Comparison of ENCODE assay signal across 21 cellular contexts in the genomic region with DNA sequence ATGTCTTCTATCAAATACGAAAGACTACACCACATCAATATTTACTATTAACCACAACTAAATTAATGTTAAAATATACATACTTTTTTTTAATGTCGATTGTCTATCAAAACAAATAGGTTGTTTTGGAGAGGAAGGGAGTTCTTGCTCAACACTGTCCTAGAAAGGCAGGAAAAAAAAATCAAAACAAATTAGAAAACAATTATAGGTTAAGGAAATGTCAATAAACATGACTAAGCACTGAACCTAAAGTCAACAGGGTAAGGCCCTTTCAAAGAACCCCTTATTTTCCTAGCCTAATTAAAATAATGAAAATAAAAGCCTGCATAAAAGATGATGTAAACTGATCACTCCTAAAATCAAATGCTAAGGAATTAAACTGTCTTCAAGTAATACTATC.
"Had no signal": no experiment of that assay in that cellular context is flagged by ENCODE, and none has a peak within 500 bp of the region (broad histone marks: within the 10 kb centered on the region; RNA-seq: fewer than 3 reads in every experiment).

No MANE protein-coding gene starts in this region.

- H3K9me3 Mint-ChIP-seq: activated CD4-positive, alpha-beta memory T cell treated with anti-CD3 and anti-CD28 coated beads, Interleukin-2, amount 10 ng/mL, durations not matched to agents 7 days and 5 days; activated CD4-positive, alpha-beta T cell treated with anti-CD3 and anti-CD28 coated beads, Interleukin-2, amount 10 ng/mL, durations not matched to agents 24 days and 14 days; activated naive CD8-positive, alpha-beta T cell treated with anti-CD3 and anti-CD28 coated beads, Interleukin-2, amount 50 U/mL, for 24 hours; activated T-cell treated with anti-CD3 and anti-CD28 coated beads, Interleukin-2, amount 50 U/mL, for 72 hours; neural crest cell; stimulated activated naive CD8-positive, alpha-beta T cell treated with anti-CD3 and anti-CD28 coated beads, Interleukin-15, amount 100 ng/mL, for 72 hours had no signal

- H3K9me3 ChIP-seq: right lobe of liver, tibial artery had no signal

- ATAC-seq: activated CD4-positive, CD25-positive, alpha-beta regulatory T cell treated with anti-CD3 and anti-CD28 coated beads, Interleukin-2, amount 50 U/mL, for 24 hours; activated naive CD8-positive, alpha-beta T cell treated with anti-CD3 and anti-CD28 coated beads, Interleukin-2, amount 50 U/mL, for 24 hours; activated T-cell treated with anti-CD3 and anti-CD28 coated beads, Interleukin-2, amount 50 U/mL, for 72 hours; naive thymus-derived CD4-positive, alpha-beta T cell; stimulated activated naive CD8-positive, alpha-beta T cell treated with anti-CD3 and anti-CD28 coated beads, Interleukin-15, amount 100 ng/mL, for 72 hours had no signal

- DNase-seq: activated CD4-positive, alpha-beta memory T cell treated with anti-CD3 and anti-CD28 coated beads, Interleukin-2, amount 10 ng/mL, durations not matched to agents 7 days and 5 days; activated CD4-positive, alpha-beta T cell treated with anti-CD3 and anti-CD28 coated beads, Interleukin-2, amount 10 ng/mL, durations not matched to agents 24 days and 14 days; activated gamma-delta T cell; activated naive CD4-positive, alpha-beta T cell treated with anti-CD3 and anti-CD28 coated beads, Interleukin-2, amount 50 U/mL, for 16 hours; activated naive CD8-positive, alpha-beta T cell treated with anti-CD3 and anti-CD28 coated beads, Interleukin-2, amount 50 U/mL, for 24 hours; activated T-cell treated with anti-CD3 and anti-CD28 coated beads, Interleukin-2, amount 50 U/mL, for 72 hours; effector CD4-positive, alpha-beta T cell; erythroblast; foreskin fibroblast; kidney; naive thymus-derived CD4-positive, alpha-beta T cell; occipital lobe; right lobe of liver; stimulated activated CD4-positive, alpha-beta T cell treated with anti-CD3 and anti-CD28 coated beads, Interleukin-1b, Interleukin-23, amount 100 ng/mL, for 48 hours; stimulated activated naive CD8-positive, alpha-beta T cell treated with anti-CD3 and anti-CD28 coated beads, Interleukin-15, amount 100 ng/mL, for 72 hours; tibial artery had no signal

- H3K27me3 ChIP-seq: right lobe of liver, tibial artery had no signal

- H3K27me3 Mint-ChIP-seq: activated CD4-positive, alpha-beta memory T cell treated with anti-CD3 and anti-CD28 coated beads, Interleukin-2, amount 10 ng/mL, durations not matched to agents 7 days and 5 days; activated CD4-positive, alpha-beta T cell treated with anti-CD3 and anti-CD28 coated beads, Interleukin-2, amount 10 ng/mL, durations not matched to agents 24 days and 14 days; activated naive CD8-positive, alpha-beta T cell treated with anti-CD3 and anti-CD28 coated beads, Interleukin-2, amount 50 U/mL, for 24 hours; naive thymus-derived CD4-positive, alpha-beta T cell; stimulated activated naive CD8-positive, alpha-beta T cell treated with anti-CD3 and anti-CD28 coated beads, Interleukin-15, amount 100 ng/mL, for 72 hours had no signal

- H3K4me3 Mint-ChIP-seq: activated CD4-positive, alpha-beta memory T cell treated with anti-CD3 and anti-CD28 coated beads, Interleukin-2, amount 10 ng/mL, durations not matched to agents 7 days and 5 days; activated naive CD8-positive, alpha-beta T cell treated with anti-CD3 and anti-CD28 coated beads, Interleukin-2, amount 50 U/mL, for 24 hours; activated T-cell treated with anti-CD3 and anti-CD28 coated beads, Interleukin-2, amount 50 U/mL, for 72 hours; stimulated activated naive CD8-positive, alpha-beta T cell treated with anti-CD3 and anti-CD28 coated beads, Interleukin-15, amount 100 ng/mL, for 72 hours had no signal

- H3K4me3 ChIP-seq: lung, right lobe of liver, skin epidermis, tibial artery had no signal

- H3K27ac ChIP-seq: skin epidermis, tibial artery, VCaP had no signal

- H3K27ac Mint-ChIP-seq: activated CD4-positive, alpha-beta memory T cell treated with anti-CD3 and anti-CD28 coated beads, Interleukin-2, amount 10 ng/mL, durations not matched to agents 7 days and 5 days; activated CD4-positive, alpha-beta T cell treated with anti-CD3 and anti-CD28 coated beads, Interleukin-2, amount 10 ng/mL, durations not matched to agents 24 days and 14 days; activated naive CD8-positive, alpha-beta T cell treated with anti-CD3 and anti-CD28 coated beads, Interleukin-2, amount 50 U/mL, for 24 hours; activated T-cell treated with anti-CD3 and anti-CD28 coated beads, Interleukin-2, amount 50 U/mL, for 72 hours; stimulated activated naive CD8-positive, alpha-beta T cell treated with anti-CD3 and anti-CD28 coated beads, Interleukin-15, amount 100 ng/mL, for 72 hours had no signal
